19 cellular contexts compared by ENCODE assay signal in genomic region chr9:112273826-112274225, GRCh38. TPM values are rescaled to one million over a fixed set of nuclear protein-coding genes. Genes with fewer than 3 reads are reported as not detected.
DNase-seq lines count a peak whose midpoint lies in the region; ATAC-seq, FAIRE-seq and TF ChIP-seq lines count a peak whose summit lies in the region.
"Had no signal": no experiment of that assay in that cellular context is flagged by ENCODE, and none has a peak within 500 bp of the region (broad histone marks: within the 10 kb centered on the region; RNA-seq: fewer than 3 reads in every experiment).

No MANE protein-coding gene starts in this region.

- no peak for ATAC-seq in WTC11
- no peak for ATAC-seq in natural killer cell
- no peak for ATAC-seq in GM19452 (IDR thresholded peaks at IDR 0.05; ENCODE audit: unreplicated experiment)
- ATAC-seq: activated CD8-positive, alpha-beta memory T cell treated with anti-CD3 and anti-CD28 coated beads, Interleukin-2, amount 10 ng/mL, durations not matched to agents 7 days and 5 days; left lung had no signal

- intact Hi-C loops in natural killer cell (cut with micrococcal nuclease): no loop called here

- H3K36me3 Mint-ChIP-seq in WTC11 (no peaks in the 10 kb centered on the region; the same call in 1 of the 2 replicates), natural killer cell (no peaks in the 10 kb centered on the region)

- DNase-seq in NCI-H1694 treated with DMSO at 0.1 percent for 48 hours (lab: John Stamatoyannopoulos, UW): peak; percentile 15
- no peak for DNase-seq in NCI-H1694 (lab: John Stamatoyannopoulos, UW)
- no peak for DNase-seq in GM18507 (ENCODE audit: extremely low spot score, insufficient read length, low read depth)
- no peak for DNase-seq in WTC11 (ENCODE audit: low spot score)
- DNase-seq in natural killer cell: no peak
- no peak for DNase-seq in DMS53 (lab: John Stamatoyannopoulos, UW)
- DNase-seq in NCI-H2196 (lab: John Stamatoyannopoulos, UW; ENCODE audit: unreplicated experiment): no peak
- DNase-seq: activated CD8-positive, alpha-beta memory T cell treated with anti-CD3 and anti-CD28 coated beads, Interleukin-2, amount 10 ng/mL, durations not matched to agents 7 days and 5 days; brain microvascular endothelial cell; Calu3; left lung; NCI-H146; stimulated activated CD4-positive, alpha-beta T cell treated with anti-CD3 and anti-CD28 coated beads, Interleukin-4, amount 100 ng/mL, for 1 hour; stomach; T1000 had no signal

- H3K27me3 Mint-ChIP-seq in WTC11 (ENCODE audit: low read depth) (no peaks in the 10 kb centered on the region), natural killer cell (ENCODE audit: low read depth in 2 of 2) (no peaks in the 10 kb centered on the region)
- H3K27me3 Mint-ChIP-seq: activated CD8-positive, alpha-beta memory T cell treated with anti-CD3 and anti-CD28 coated beads, Interleukin-2, amount 10 ng/mL, durations not matched to agents 7 days and 5 days; type B pancreatic cell had no signal

- no peak overlapping the region for H3K4me3 Mint-ChIP-seq in WTC11
- H3K4me3 Mint-ChIP-seq in natural killer cell: no peak overlapping the region
- H3K4me3 Mint-ChIP-seq: activated CD8-positive, alpha-beta memory T cell treated with anti-CD3 and anti-CD28 coated beads, Interleukin-2, amount 10 ng/mL, durations not matched to agents 7 days and 5 days; type B pancreatic cell had no signal

- peaks cover 36% of the 10 kb centered on the region for H3K4me1 Mint-ChIP-seq in WTC11
- peaks cover 52 to 54% of the 10 kb centered on the region in 2 donors for H3K4me1 Mint-ChIP-seq in natural killer cell

- TF ChIP-seq CTCF in WTC11 (IDR thresholded peaks at IDR 0.05): no peak
- no peak for TF ChIP-seq CTCF in natural killer cell (IDR thresholded peaks at IDR 0.05)

- POLR2A ChIA-PET in WTC11 (lab: Charles Lee): no interaction called here

- CTCF ChIA-PET in WTC11 (lab: Charles Lee): no interaction called here

- FAIRE-seq in GM18507 (lab: Jason Lieb, UNC): peak; percentile 38
- FAIRE-seq: endometrium had no signal

- no peaks in the 10 kb centered on the region for H3K9me3 Mint-ChIP-seq in WTC11
- H3K9me3 Mint-ChIP-seq in natural killer cell: no peaks in the 10 kb centered on the region
- H3K9me3 Mint-ChIP-seq: activated T-helper 2 cell treated with anti-CD3 and anti-CD28 coated beads, Interferon-gamma antibody, Interleukin-2, Interleukin-4, amounts not matched to agents 10 μg/mL and 5 μg/mL and 100 μg/mL, durations not matched to agents 14 hours and 24 hours and 36 hours; type B pancreatic cell had no signal

- H3K27ac Mint-ChIP-seq in WTC11 (peak overlapping the region; percentile 19; the same call in 1 of the 2 replicates), natural killer cell (peak overlapping the region; percentile 50 to 65)
- H3K27ac Mint-ChIP-seq: activated CD8-positive, alpha-beta memory T cell treated with anti-CD3 and anti-CD28 coated beads, Interleukin-2, amount 10 ng/mL, durations not matched to agents 7 days and 5 days; activated T-helper 2 cell treated with anti-CD3 and anti-CD28 coated beads, Interferon-gamma antibody, Interleukin-2, Interleukin-4, amounts not matched to agents 10 μg/mL and 5 μg/mL and 100 μg/mL, durations not matched to agents 14 hours and 24 hours and 36 hours; type B pancreatic cell had no signal

TF ChIP-seq in WTC11, 78 proteins besides CTCF, POLR2A, EP300 and RAD21:
- no peak for TF ChIP-seq IRF1 (CRISPR knock-in tag; IDR thresholded peaks at IDR 0.05)

RNA-seq across cellular contexts. Expression of gene PTBP3, which starts 59.6 kb away (rescaled TPM):
- total RNA-seq in WTC11 (2021): 97.5 to 108 TPM (median 100 TPM) in 3 replicates
- 100 to 1,000 TPM; 135 to 156 (median 140) TPM for total RNA-seq in natural killer cell
